22 cellular contexts compared by ENCODE assay signal in genomic region chr6:98458713-98459112, GRCh38.
DNase-seq lines count a peak whose midpoint lies in the region; ATAC-seq and TF ChIP-seq lines count a peak whose summit lies in the region.
"Had no signal": no experiment of that assay in that cellular context is flagged by ENCODE, and none has a peak within 500 bp of the region (broad histone marks: within the 10 kb centered on the region; RNA-seq: fewer than 3 reads in every experiment).

No MANE protein-coding gene starts in this region.

- H4K8ac ChIP-seq in neuronal stem cell (ENCODE audit: low read depth, low read length), result no peak overlapping the region

- H3K4ac ChIP-seq in neuronal stem cell (ENCODE audit: low read length), result no peak overlapping the region

- H3K4me1 ChIP-seq in neuronal stem cell (ENCODE audit: control insufficient read depth in 2 of 2, insufficient read depth in 1 of 2, low read depth in 1 of 2, low read length in 2 of 2), result peaks cover 3 to 4% of the 10 kb centered on the region in 2 donors
- H3K4me1 ChIP-seq in tibial nerve, result peaks cover 0 to 15% (median 0%) of the 10 kb centered on the region in 4 donors
- H3K4me1 ChIP-seq: A549, BE2C, SJSA1 had no signal

- no peak overlapping the region for H2BK5ac ChIP-seq in neuronal stem cell (ENCODE audit: low read length)

- H2AK5ac ChIP-seq in neuronal stem cell (ENCODE audit: low read depth, low read length), result no peak overlapping the region

- no peak overlapping the region for H2BK12ac ChIP-seq in neuronal stem cell (ENCODE audit: low read length)

- H3K27ac ChIP-seq in caudate nucleus (ENCODE audit: low read depth, low read length) (peak overlapping the region; percentile 95), neuronal stem cell (replicated peaks; ENCODE audit: low read length) (no peak overlapping the region), tibial nerve (peak overlapping the region in 3 of 4 donors; percentile 37 to 82 (median 65))
- H3K27ac ChIP-seq: A549, KMS-11, SJSA1 had no signal

- ATAC-seq in left ventricle myocardium superior (no peak), GM18505 (IDR thresholded peaks at IDR 0.05; ENCODE audit: unreplicated experiment) (no peak)
- ATAC-seq: A549, GM12878, HCT116, Right ventricle myocardium inferior had no signal

- H2BK120ac ChIP-seq in neuronal stem cell (ENCODE audit: low read depth, low read length), result no peak overlapping the region

- no peak for TF ChIP-seq CTCF in tibial nerve (IDR thresholded peaks at IDR 0.05)

- no peak overlapping the region for H3K14ac ChIP-seq in neuronal stem cell (ENCODE audit: low read length)

- no peak overlapping the region for H3K4me2 ChIP-seq in neuronal stem cell (ENCODE audit: insufficient read depth, low read length, poor library complexity, severe bottlenecking)
- H3K4me2 ChIP-seq: A549, KMS-11 had no signal

- DNase-seq in caudate nucleus (lab: John Stamatoyannopoulos, UW), result peak in 5 of 61 donors; percentile 2 to 44 (median 23)
- DNase-seq in globus pallidus (ENCODE audit: low spot score), result peak; percentile 85
- no peak for DNase-seq in neuronal stem cell (ENCODE audit: low spot score)
- DNase-seq in tibial nerve (ENCODE audit: low spot score in 2 of 2), result no peak
- no peak for DNase-seq in left ventricle myocardium superior
- no peak for DNase-seq in DMS114 treated with DMSO at 0.1 percent for 48 hours (lab: John Stamatoyannopoulos, UW; ENCODE audit: unreplicated experiment)
- DNase-seq: BE2C, DMS79 treated with DMSO at 0.1 percent for 48 hours, GOT3, IMR-90, NCI-H1092 treated with DMSO at 0.1 percent for 48 hours, NCI-H146, NCI-H2029, NCI-H226, NCI-H510A treated with DMSO at 0.1 percent for 48 hours had no signal

- WGBS in neuronal stem cell (ENCODE audit: extremely low coverage in 2 of 2, insufficient read length in 2 of 2, insufficient replicate concordance in 1 of 2), 2 donors, result no CpG with 5 or more reads among the region's 2 CpGs
- WGBS in tibial nerve, 2 donors, result 40 to 49% methylated on average over 2 of the region's 2 CpGs

- H3K9me3 ChIP-seq in neuronal stem cell (replicated peaks in 1 of 2; ENCODE audit: control insufficient read depth in 2 of 2, insufficient read depth in 1 of 2, low read depth in 1 of 2, low read length in 2 of 2) (peaks cover 0 to 2% of the 10 kb centered on the region in 2 donors), tibial nerve (no peaks in the 10 kb centered on the region)
- H3K9me3 ChIP-seq: A549, BE2C, SJSA1 had no signal

- intact Hi-C loops in left ventricle myocardium superior (cut with micrococcal nuclease), result no loop called here

- peak; percentile 49 to 68 for TF ChIP-seq EP300 in tibial nerve (IDR thresholded peaks at IDR 0.05)

- no peak overlapping the region for H2BK15ac ChIP-seq in neuronal stem cell (ENCODE audit: low read length)

- H3K36me3 ChIP-seq in neuronal stem cell (replicated peaks in 1 of 2; ENCODE audit: control insufficient read depth in 2 of 2, insufficient read depth in 2 of 2, low read length in 2 of 2), result no peaks in the 10 kb centered on the region
- H3K36me3 ChIP-seq in tibial nerve, result no peaks in the 10 kb centered on the region
- H3K36me3 ChIP-seq: BE2C, SJSA1 had no signal

- no peaks in the 10 kb centered on the region for H3K27me3 ChIP-seq in neuronal stem cell (ENCODE audit: control insufficient read depth in 3 of 3, insufficient read depth in 3 of 3, low read depth in 1 of 3, low read length in 3 of 3)
- no peaks in the 10 kb centered on the region for H3K27me3 ChIP-seq in tibial nerve
- H3K27me3 ChIP-seq: BE2C had no signal

- H3K23ac ChIP-seq in neuronal stem cell (ENCODE audit: low read depth, low read length, poor library complexity), result no peak overlapping the region

- TF ChIP-seq POLR2A in tibial nerve (IDR thresholded peaks at IDR 0.05) (no peak), GM18505 (IDR thresholded peaks at IDR 0.05; ENCODE audit: borderline replicate concordance, extremely low read depth, insufficient read depth, insufficient read length) (no peak)

- no peak overlapping the region for H3K18ac ChIP-seq in neuronal stem cell (ENCODE audit: low read length)

- H2AFZ ChIP-seq in neuronal stem cell (ENCODE audit: low read length), result peak overlapping the region; percentile 34

- no peak overlapping the region for H3K4me3 ChIP-seq in neuronal stem cell (ENCODE audit: low read length in 2 of 2)
- H3K4me3 ChIP-seq in tibial nerve, result no peak overlapping the region
- H3K4me3 ChIP-seq: A549, GM12878, SJSA1 had no signal

- H4K91ac ChIP-seq in neuronal stem cell (ENCODE audit: low read depth, low read length, poor library complexity), result no peak overlapping the region

- no peaks in the 10 kb centered on the region for H3K79me1 ChIP-seq in neuronal stem cell (ENCODE audit: low read depth, low read length)

- no peak overlapping the region for H3K9ac ChIP-seq in neuronal stem cell (ENCODE audit: low read depth, low read length, poor library complexity)
- H3K9ac ChIP-seq: KMS-11 had no signal
